8 cellular contexts compared by ENCODE assay signal in genomic region chr3:71584216-71585061, GRCh38. TPM values are rescaled to one million over a fixed set of nuclear protein-coding genes. Genes with fewer than 3 reads are reported as not detected.
A peak's percentile ranks its signal among the peaks of the same experiment; 100 is the strongest.
DNase-seq lines count a peak whose midpoint lies in the region; ATAC-seq and TF ChIP-seq lines count a peak whose summit lies in the region.

No MANE protein-coding gene starts in this region.

- H3K4me3 ChIP-seq in mucosa of descending colon, result peak overlapping the region; percentile 59

- in situ Hi-C loops in G401 (cut with HindIII; ENCODE audit: low sequenced_read_pairs), result no loop called here

- no peaks in the 10 kb centered on the region for H3K9me3 ChIP-seq in mucosa of descending colon

- peaks cover 12% of the 10 kb centered on the region for H3K4me1 ChIP-seq in mucosa of descending colon (ENCODE audit: low read depth)

- ATAC-seq in mucosa of descending colon (peak; percentile 15), HG02970 (IDR thresholded peaks at IDR 0.05; ENCODE audit: low FRiP score, unreplicated experiment) (no peak)

- no peaks in the 10 kb centered on the region for H3K36me3 ChIP-seq in mucosa of descending colon (ENCODE audit: low read depth)

- TF ChIP-seq CTCF in mucosa of descending colon (IDR thresholded peaks at IDR 0.05), result no peak

- DNase-seq in G401 (ENCODE audit: low spot score), result peak; percentile 72
- peak; percentile 26 to 65 for DNase-seq in NCI-H526 (lab: John Stamatoyannopoulos, UW)
- DNase-seq in activated CD8-positive, alpha-beta memory T cell treated with anti-CD3 and anti-CD28 coated beads, Interleukin-2, amount 50 U/mL, for 24 hours (ENCODE audit: extremely low read depth), result peak; percentile 50
- DNase-seq in epithelial cell of prostate (ENCODE audit: low read depth, low spot score), result no peak
- peak; percentile 64 to 70 (median 69) for DNase-seq in mucosa of descending colon
- peak; percentile 80 for DNase-seq in stimulated activated CD8-positive, alpha-beta memory T cell treated with anti-CD3 and anti-CD28 coated beads, Interleukin-4, amount 100 ng/mL, for 48 hours
- no peak for DNase-seq in amniotic stem cell (lab: John Stamatoyannopoulos, UW)

- peak overlapping the region; percentile 83 for H3K27ac ChIP-seq in epithelial cell of prostate

- intact Hi-C loops in mucosa of descending colon (cut with DNase I, micrococcal nuclease), result loop anchor here (10.0 kb wide), 2 partner anchors 270 to 530 kb away; no protein-coding TSS in a partner anchor

RNA-seq across cellular contexts. Expression of gene FOXP1, which starts 0.9 kb away (rescaled TPM):
- 1.1 and 9.7 TPM in 2 replicates for total RNA-seq in G401 (2014; rRNA removed; shearing (Covaris generic))
- 100 to 1,000 TPM; 133 to 217 (median 214) TPM for total RNA-seq in mucosa of descending colon

Comparison
In these comparisons a context has a peak if more than half of its experiments do, and no peak if none do; other contexts are left out.
1. DNase-seq: peak in G401 (single experiment), NCI-H526 (2 of 2), activated CD8-positive, alpha-beta memory T cell treated with anti-CD3 and anti-CD28 coated beads, Interleukin-2, amount 50 U/mL, for 24 hours (single experiment), mucosa of descending colon (3 of 3) and stimulated activated CD8-positive, alpha-beta memory T cell treated with anti-CD3 and anti-CD28 coated beads, Interleukin-4, amount 100 ng/mL, for 48 hours (single experiment); none in epithelial cell of prostate (single experiment) and amniotic stem cell (single experiment).
2. RNA of gene FOXP1, which starts 0.9 kb away (total RNA-seq): 133 to 217 TPM in mucosa of descending colon; 1.1 to 9.7 TPM in G401; every median in the first group is over 10 times any median in the second.